12 cellular contexts compared by ENCODE assay signal in genomic region chr16:72997141-72997542, GRCh38. TPM values are rescaled to one million over a fixed set of nuclear protein-coding genes. Genes with fewer than 3 reads are reported as not detected.
A peak's percentile ranks its signal among the peaks of the same experiment; 100 is the strongest.
DNase-seq lines count a peak whose midpoint lies in the region; ATAC-seq and TF ChIP-seq lines count a peak whose summit lies in the region.
"Had no signal": no experiment of that assay in that cellular context is flagged by ENCODE, and none has a peak within 500 bp of the region (broad histone marks: within the 10 kb centered on the region; RNA-seq: fewer than 3 reads in every experiment).

No MANE protein-coding gene starts in this region.

- TF ChIP-seq POLR2A in transverse colon (IDR thresholded peaks at IDR 0.05) = no peak

- H3K27ac ChIP-seq in VCaP = peak overlapping the region; percentile 95
- H3K27ac ChIP-seq in transverse colon = peak overlapping the region; percentile 26 to 55 (median 46)

- 74 to 79% methylated on average over 2 to 7 of the region's 7 CpGs for WGBS in transverse colon (ENCODE audit: low coverage in 1 of 2), 2 donors

- H3K27me3 ChIP-seq in transverse colon = no peaks in the 10 kb centered on the region

- ATAC-seq in left colon = peak; percentile 15
- ATAC-seq in HG03095 (IDR thresholded peaks at IDR 0.05; ENCODE audit: unreplicated experiment) = no peak

- intact Hi-C loops in left colon (cut with DNase I, micrococcal nuclease) = no loop called here
- intact Hi-C loops in transverse colon (cut with DNase I; ENCODE audit: low total_unique reads) = no loop called here

- TF ChIP-seq CTCF in VCaP (conservative IDR thresholded peaks at IDR 0.05) = no peak
- TF ChIP-seq CTCF in transverse colon (IDR thresholded peaks at IDR 0.05) = no peak

- H3K9me3 ChIP-seq in transverse colon = no peaks in the 10 kb centered on the region

- H3K4me3 ChIP-seq in transverse colon = no peak overlapping the region

- no peak for TF ChIP-seq EP300 in transverse colon (IDR thresholded peaks at IDR 0.05; ENCODE audit: low read depth)

- DNase-seq in SIG-M5 treated with dmso at 0.1 percent for 504 hours (lab: John Stamatoyannopoulos, UW; ENCODE audit: unreplicated experiment) (peak; percentile 91), SIG-M5 (lab: John Stamatoyannopoulos, UW) (no peak), left colon (no peak), transverse colon (no peak), NCI-H1436 (lab: John Stamatoyannopoulos, UW) (no peak), putamen (ENCODE audit: low spot score) (no peak)
- DNase-seq: activated CD4-positive, alpha-beta memory T cell treated with anti-CD3 and anti-CD28 coated beads for 36 hours; left cardiac atrium; NCI-H2081; retina had no signal

- H3K36me3 ChIP-seq in transverse colon = no peaks in the 10 kb centered on the region

- H3K4me1 ChIP-seq in transverse colon = peaks cover 11 to 41% (median 33%) of the 10 kb centered on the region in 4 donors

- in situ Hi-C loops in transverse colon (cut with MboI; ENCODE audit: low pct_ligation_motif_present in 1 of 4, low pct_unique_long_range_greater_than_20kb in 1 of 4, low sequenced_read_pairs in 3 of 4) = no loop called here

RNA-seq across cellular contexts. Expression of gene ZFHX3, which starts 50.8 kb away (rescaled TPM):
- 10 to 100 TPM; 12.5 to 18.0 TPM for total RNA-seq in left colon
- total RNA-seq in transverse colon = 10 to 100 TPM; 12.3 to 23.7 (median 15.3) TPM
